Comparison of ENCODE assay signal across 8 cellular contexts in the genomic region with DNA sequence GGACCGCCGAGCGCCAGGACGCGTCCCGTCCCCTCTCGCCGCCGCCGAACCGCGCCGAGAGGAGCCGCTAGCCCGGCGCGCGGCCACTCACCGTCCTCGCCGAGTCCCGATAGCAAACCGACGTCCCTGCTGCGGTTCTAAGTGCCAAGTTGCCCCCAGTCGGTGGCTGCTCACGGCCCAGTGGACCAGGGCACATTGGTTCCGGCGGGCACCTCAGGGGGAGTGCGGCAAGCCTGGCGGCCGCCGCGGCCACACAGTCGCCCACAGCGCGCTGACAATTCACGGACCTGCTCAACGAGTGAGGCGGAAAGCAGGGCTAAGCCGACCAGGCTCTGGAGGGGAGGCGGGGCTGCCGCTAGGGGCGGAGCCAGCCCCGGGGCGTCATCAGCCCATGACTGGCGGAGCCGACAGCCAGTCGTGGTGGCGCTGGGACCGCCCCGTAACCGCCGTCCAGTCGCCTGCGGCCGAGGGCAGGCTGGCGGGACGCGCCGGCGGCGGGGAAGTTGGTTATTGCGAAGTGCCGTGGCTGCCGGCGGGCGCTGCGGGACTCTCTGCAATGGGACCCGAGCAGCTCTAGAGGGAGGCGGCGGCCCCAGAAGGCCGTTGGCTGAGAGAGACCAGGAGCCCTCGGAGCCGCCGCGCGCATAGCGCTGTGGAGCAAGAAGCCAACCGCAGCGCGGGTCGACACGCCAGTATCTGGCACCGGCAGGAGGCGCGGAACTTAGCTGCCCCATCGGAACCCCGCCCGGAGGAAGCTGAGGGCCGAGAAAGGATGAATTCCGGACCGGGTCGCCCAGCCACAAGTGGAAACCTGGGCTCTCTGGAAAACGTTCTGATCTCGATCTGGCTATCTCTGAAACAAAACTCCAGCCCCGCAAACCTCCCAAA. TPM values are rescaled to one million over a fixed set of nuclear protein-coding genes. Genes with fewer than 3 reads are reported as not detected.
A peak's percentile ranks its signal among the peaks of the same experiment; 100 is the strongest.
DNase-seq lines count a peak whose midpoint lies in the region; ATAC-seq and TF ChIP-seq lines count a peak whose summit lies in the region.

A gene with protein sequence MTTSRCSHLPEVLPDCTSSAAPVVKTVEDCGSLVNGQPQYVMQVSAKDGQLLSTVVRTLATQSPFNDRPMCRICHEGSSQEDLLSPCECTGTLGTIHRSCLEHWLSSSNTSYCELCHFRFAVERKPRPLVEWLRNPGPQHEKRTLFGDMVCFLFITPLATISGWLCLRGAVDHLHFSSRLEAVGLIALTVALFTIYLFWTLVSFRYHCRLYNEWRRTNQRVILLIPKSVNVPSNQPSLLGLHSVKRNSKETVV (minus strand): TSS at position 300 of the 888 bp plus-strand sequence. CDS start 112,387 bp downstream, outside the sequence.

- peak within 1 kb of the TSS; percentile 86 for H3K4me2 ChIP-seq in neural progenitor cell

- peaks cover 11% of the 10 kb centered on the region for H3F3A ChIP-seq in neural progenitor cell (ENCODE audit: low read depth)

- no peaks in the 10 kb centered on the region for H3K79me2 ChIP-seq in neural progenitor cell (ENCODE audit: low read depth)

- H3K9ac ChIP-seq in neural progenitor cell (no peak within 1 kb of the TSS), stomach smooth muscle (ENCODE audit: low read length in 2 of 2) (peak within 1 kb of the TSS; percentile 73 to 76)

- peak; percentile 99 for ATAC-seq in foreskin keratinocyte

- peak within 1 kb of the TSS; percentile 88 for H3K4me3 ChIP-seq in HAP-1
- H3K4me3 ChIP-seq in MG63 = peak within 1 kb of the TSS; percentile 96
- H3K4me3 ChIP-seq in neural progenitor cell = peak within 1 kb of the TSS; percentile 68
- peak within 1 kb of the TSS; percentile 80 to 87 for H3K4me3 ChIP-seq in stomach smooth muscle (ENCODE audit: low read length in 2 of 2)

- peak within 1 kb of the TSS; percentile 88 for H2AFZ ChIP-seq in neural progenitor cell (replicated peaks)

- H3K9me3 Mint-ChIP-seq in neural progenitor cell = peaks cover 2% of the 10 kb centered on the region

- in situ Hi-C loops in HAP-1 (cut with MboI; ENCODE audit: low sequenced_read_pairs) = no loop called here

- H3K9me3 ChIP-seq in HAP-1 = no peaks in the 10 kb centered on the region
- no peaks in the 10 kb centered on the region for H3K9me3 ChIP-seq in MG63
- H3K9me3 ChIP-seq in neural progenitor cell (ENCODE audit: low read depth) = no peaks in the 10 kb centered on the region
- no peaks in the 10 kb centered on the region for H3K9me3 ChIP-seq in stomach smooth muscle (ENCODE audit: control insufficient read depth in 2 of 2, low read length in 2 of 2)

- no peaks in the 10 kb centered on the region for H4K20me1 ChIP-seq in neural progenitor cell (ENCODE audit: low read depth)

- H3K27me3 ChIP-seq in HAP-1 (ENCODE audit: low read depth) = no peaks in the 10 kb centered on the region
- H3K27me3 ChIP-seq in MG63 = no peaks in the 10 kb centered on the region
- H3K27me3 ChIP-seq in foreskin keratinocyte = peaks cover 46% of the 10 kb centered on the region
- H3K27me3 ChIP-seq in neural progenitor cell = peaks cover 48% of the 10 kb centered on the region
- peaks cover 3 to 6% of the 10 kb centered on the region in 2 donors for H3K27me3 ChIP-seq in stomach smooth muscle (ENCODE audit: control insufficient read depth in 1 of 2, insufficient read depth in 2 of 2, low read length in 2 of 2)

- H3K4me1 Mint-ChIP-seq in neural progenitor cell = peaks cover 10% of the 10 kb centered on the region

- H3K27ac Mint-ChIP-seq in neural progenitor cell = no peak within 1 kb of the TSS

- TF ChIP-seq CTCF in foreskin keratinocyte (conservative IDR thresholded peaks at IDR 0.05) (peak; percentile 39), neural progenitor cell (IDR thresholded peaks at IDR 0.05) (peak; percentile 38)

- H3K4me1 ChIP-seq in HAP-1 (peaks cover 40% of the 10 kb centered on the region), foreskin keratinocyte (no peaks in the 10 kb centered on the region), neural progenitor cell (no peaks in the 10 kb centered on the region), stomach smooth muscle (ENCODE audit: control insufficient read depth, insufficient read depth, low read length) (peaks cover 4% of the 10 kb centered on the region)

- H3K27ac ChIP-seq in foreskin keratinocyte (no peak within 1 kb of the TSS), neural progenitor cell (no peak within 1 kb of the TSS), stomach smooth muscle (ENCODE audit: low read length) (peak within 1 kb of the TSS; percentile 71)

- peaks cover 6% of the 10 kb centered on the region for H3K27me3 Mint-ChIP-seq in neural progenitor cell (ENCODE audit: insufficient read depth, low read depth)

- no peaks in the 10 kb centered on the region for H3K36me3 ChIP-seq in HAP-1 (replicated peaks)
- no peaks in the 10 kb centered on the region for H3K36me3 ChIP-seq in MG63
- no peaks in the 10 kb centered on the region for H3K36me3 ChIP-seq in neural progenitor cell
- H3K36me3 ChIP-seq in stomach smooth muscle (ENCODE audit: control insufficient read depth in 2 of 2, insufficient read depth in 2 of 2, low read length in 2 of 2) = no peaks in the 10 kb centered on the region

- H3K36me3 Mint-ChIP-seq in neural progenitor cell = no peaks in the 10 kb centered on the region

- peak within 1 kb of the TSS; percentile 90 for H3K4me3 Mint-ChIP-seq in neural progenitor cell

- peak; percentile 83 for DNase-seq in GF-D8 (lab: John Stamatoyannopoulos, UW)
- peak; percentile 90 to 96 for DNase-seq in HAP-1 (ENCODE audit: low spot score in 2 of 2)
- peak; percentile 98 for DNase-seq in MG63
- peak; percentile 77 for DNase-seq in SIG-M5 (lab: John Stamatoyannopoulos, UW)
- DNase-seq in activated naive CD4-positive, alpha-beta T cell (lab: John Stamatoyannopoulos, UW) = peak; percentile 68 to 92 (median 82)
- DNase-seq in foreskin keratinocyte = peak; percentile 74 to 82
- DNase-seq in neural progenitor cell (ENCODE audit: low spot score) = peak; percentile 98

RNA-seq across cellular contexts. Expression of the gene that starts here (rescaled TPM):
- 5.2 and 6.9 TPM in 2 replicates for total RNA-seq in MG63 (2014; rRNA removed; shearing (Covaris generic); ENCODE audit: low replicate concordance)
- 0.42 and 0.61 TPM in 2 replicates for total RNA-seq in foreskin keratinocyte
- 0.26 and 0.51 TPM in 2 replicates for polyA plus RNA-seq in foreskin keratinocyte
- 0.53 and 6.1 TPM in 2 replicates for total RNA-seq in neural progenitor cell (ENCODE audit: low replicate concordance)

Comparison
In these comparisons a context has a peak if more than half of its experiments do, and no peak if none do; other contexts are left out.
1. Peak in DNase-seq and ATAC-seq in foreskin keratinocyte; RNA of the gene not detected or under 1 TPM.